ENCODE assay signal across 20 cellular contexts in genomic region chr5:1937590-1937989, GRCh38. TPM values are rescaled to one million over a fixed set of nuclear protein-coding genes. Genes with fewer than 3 reads are reported as not detected.
DNase-seq lines count a peak whose midpoint lies in the region; FAIRE-seq and TF ChIP-seq lines count a peak whose summit lies in the region.
"Had no signal": no experiment of that assay in that cellular context is flagged by ENCODE, and none has a peak within 500 bp of the region (broad histone marks: within the 10 kb centered on the region; RNA-seq: fewer than 3 reads in every experiment).

No MANE protein-coding gene starts in this region.

- peaks cover 20% of the 10 kb centered on the region for H3K4me1 Mint-ChIP-seq in MCF 10A (ENCODE audit: insufficient read depth, unreplicated experiment)
- no peaks in the 10 kb centered on the region for H3K4me1 Mint-ChIP-seq in activated T-helper 1 cell treated with anti-CD3 and anti-CD28 coated beads, Interleukin-12 subunit alpha, Interleukin-12 subunit beta, Interleukin-2, Interleukin-4 antibody, amounts not matched to agents 30 ng/mL and 10 ng/mL and 1 ng/mL, durations not matched to agents 14 hours and 24 hours and 36 hours (ENCODE audit: low read depth)
- H3K4me1 Mint-ChIP-seq: CD14-positive monocyte had no signal

- dilution Hi-C loops in mammary epithelial cell (cut with HindIII; ENCODE audit: low sequenced_read_pairs) (no loop called here), keratinocyte (cut with MboI; ENCODE audit: extremely low pct_ligation_motif_present, low sequenced_read_pairs) (no loop called here)

- H3K36me3 ChIP-seq in mammary epithelial cell (ENCODE audit: insufficient read depth, low read length) (no peaks in the 10 kb centered on the region), keratinocyte (ENCODE audit: control insufficient read depth in 2 of 2, extremely low read depth in 1 of 2, insufficient read depth in 2 of 2, low read length in 2 of 2) (no peaks in the 10 kb centered on the region)

- WGBS in mammary epithelial cell (ENCODE audit: low coverage, missing lambda C conversion rate), result 83% methylated on average over 10 of the region's 12 CpGs

- no peaks in the 10 kb centered on the region for H3K27me3 Mint-ChIP-seq in MCF 10A (ENCODE audit: insufficient read depth, unreplicated experiment)
- peaks cover 7% of the 10 kb centered on the region for H3K27me3 Mint-ChIP-seq in activated T-helper 1 cell treated with anti-CD3 and anti-CD28 coated beads, Interleukin-12 subunit alpha, Interleukin-12 subunit beta, Interleukin-2, Interleukin-4 antibody, amounts not matched to agents 30 ng/mL and 10 ng/mL and 1 ng/mL, durations not matched to agents 14 hours and 24 hours and 36 hours (ENCODE audit: insufficient read depth)

- no peak for DNase-seq in mammary epithelial cell
- no peak for DNase-seq in MCF 10A (ENCODE audit: unreplicated experiment)
- peak; percentile 41 to 68 for DNase-seq in SHP77 (lab: John Stamatoyannopoulos, UW)
- no peak for DNase-seq in keratinocyte (ENCODE audit: low read depth, low spot score)
- no peak for DNase-seq in activated T-helper 1 cell treated with anti-CD3 and anti-CD28 coated beads, Interleukin-12 subunit alpha, Interleukin-12 subunit beta, Interleukin-2, Interleukin-4 antibody, amounts not matched to agents 30 ng/mL and 10 ng/mL and 1 ng/mL, durations not matched to agents 14 hours and 24 hours and 36 hours (ENCODE audit: low spot score)
- DNase-seq in occipital lobe (lab: John Stamatoyannopoulos, UW), result no peak
- no peak for DNase-seq in DMS153 treated with DMSO at 0.1 percent for 48 hours (lab: John Stamatoyannopoulos, UW; ENCODE audit: unreplicated experiment)
- DNase-seq in NCI-H2196 treated with DMSO at 0.1 percent for 48 hours (lab: John Stamatoyannopoulos, UW; ENCODE audit: unreplicated experiment), result no peak
- DNase-seq: CD8-positive, alpha-beta T cell; GM23248; H7 had no signal

- H3K9me1 ChIP-seq in keratinocyte (ENCODE audit: control insufficient read depth, extremely low read depth, insufficient read depth, low read length), result no peaks in the 10 kb centered on the region

- POLR2A ChIA-PET in MCF 10A (lab: Yijun Ruan, JAX), result interaction anchor here (0.6 to 5.0 kb wide), 7 partner anchors 11 to 214 kb away, joined by 3 to 59 read pairs (median 4); no protein-coding TSS in a partner anchor

- H3K79me2 ChIP-seq in mammary epithelial cell (ENCODE audit: insufficient read depth, low read length) (peaks cover 19% of the 10 kb centered on the region), keratinocyte (ENCODE audit: control insufficient read depth, insufficient read depth, low read length) (no peaks in the 10 kb centered on the region)

- peaks cover 39% of the 10 kb centered on the region for H3K4me1 ChIP-seq in mammary epithelial cell (ENCODE audit: insufficient read depth, low read length)
- H3K4me1 ChIP-seq in keratinocyte (ENCODE audit: control insufficient read depth, extremely low read depth, insufficient read depth, low read length), result peaks cover 23% of the 10 kb centered on the region

- CTCF ChIA-PET in mammary epithelial cell (lab: Charles Lee; ENCODE audit: low non-redundant PET) (no interaction called here), MCF 10A (lab: Yijun Ruan, JAX) (no interaction called here)

- peaks cover 18% of the 10 kb centered on the region for H3K36me3 Mint-ChIP-seq in MCF 10A (ENCODE audit: insufficient read depth, unreplicated experiment)
- H3K36me3 Mint-ChIP-seq in activated T-helper 1 cell treated with anti-CD3 and anti-CD28 coated beads, Interleukin-12 subunit alpha, Interleukin-12 subunit beta, Interleukin-2, Interleukin-4 antibody, amounts not matched to agents 30 ng/mL and 10 ng/mL and 1 ng/mL, durations not matched to agents 14 hours and 24 hours and 36 hours (ENCODE audit: low read depth), result no peaks in the 10 kb centered on the region
- H3K36me3 Mint-ChIP-seq: CD14-positive monocyte; CD8-positive, alpha-beta T cell; IgD-negative memory B cell had no signal

- H3K9me3 ChIP-seq in mammary epithelial cell (replicated peaks; ENCODE audit: insufficient read depth, low read length), result no peaks in the 10 kb centered on the region
- peaks cover 1% of the 10 kb centered on the region for H3K9me3 ChIP-seq in keratinocyte (ENCODE audit: control insufficient read depth, low read depth, low read length)

- no peaks in the 10 kb centered on the region for H3K27me3 ChIP-seq in mammary epithelial cell (ENCODE audit: insufficient read depth, low read length)
- H3K27me3 ChIP-seq in keratinocyte (ENCODE audit: control insufficient read depth, extremely low read depth, insufficient read depth, low read length), result no peaks in the 10 kb centered on the region

- H3K4me2 ChIP-seq in mammary epithelial cell (ENCODE audit: insufficient read depth, low read depth, low read length) (no peak overlapping the region), keratinocyte (ENCODE audit: control insufficient read depth, extremely low read depth, insufficient read depth, low read depth, low read length) (peak overlapping the region; percentile 79)

- no peaks in the 10 kb centered on the region for H3K9me3 Mint-ChIP-seq in MCF 10A (ENCODE audit: unreplicated experiment)
- no peaks in the 10 kb centered on the region for H3K9me3 Mint-ChIP-seq in activated T-helper 1 cell treated with anti-CD3 and anti-CD28 coated beads, Interleukin-12 subunit alpha, Interleukin-12 subunit beta, Interleukin-2, Interleukin-4 antibody, amounts not matched to agents 30 ng/mL and 10 ng/mL and 1 ng/mL, durations not matched to agents 14 hours and 24 hours and 36 hours
- H3K9me3 Mint-ChIP-seq: CD8-positive, alpha-beta T cell had no signal

- H3K4me3 Mint-ChIP-seq in MCF 10A (ENCODE audit: unreplicated experiment), result no peak overlapping the region
- H3K4me3 Mint-ChIP-seq in activated T-helper 1 cell treated with anti-CD3 and anti-CD28 coated beads, Interleukin-12 subunit alpha, Interleukin-12 subunit beta, Interleukin-2, Interleukin-4 antibody, amounts not matched to agents 30 ng/mL and 10 ng/mL and 1 ng/mL, durations not matched to agents 14 hours and 24 hours and 36 hours, result no peak overlapping the region
- H3K4me3 Mint-ChIP-seq: CD14-positive monocyte; CD8-positive, alpha-beta T cell; IgD-negative memory B cell had no signal

- intact Hi-C loops in mammary epithelial cell (cut with micrococcal nuclease), result loop anchor here (1.0 to 2.0 kb wide), 2 partner anchors 35 to 134 kb away; no protein-coding TSS in a partner anchor
- intact Hi-C loops in MCF 10A (cut with micrococcal nuclease), result loop anchor here (10.0 kb wide), 1 partner anchor 97 kb away; no protein-coding TSS in a partner anchor
- intact Hi-C loops in activated T-helper 1 cell treated with anti-CD3 and anti-CD28 coated beads, Interleukin-12 subunit alpha, Interleukin-12 subunit beta, Interleukin-2, Interleukin-4 antibody, amounts not matched to agents 30 ng/mL and 10 ng/mL and 1 ng/mL, durations not matched to agents 14 hours and 24 hours and 36 hours (cut with micrococcal nuclease), result no loop called here

- TF ChIP-seq CTCF in mammary epithelial cell (conservative IDR thresholded peaks at IDR 0.05 in 1 of 2, IDR thresholded peaks at IDR 0.05 in 1 of 2; ENCODE audit: extremely low read depth in 1 of 2, insufficient read depth in 1 of 2, low read depth in 1 of 2, low read length in 2 of 2), result no peak
- TF ChIP-seq CTCF in MCF 10A (IDR thresholded peaks at IDR 0.05; ENCODE audit: unreplicated experiment), result no peak
- no peak for TF ChIP-seq CTCF in keratinocyte (optimal IDR thresholded peaks at IDR 0.05 in 1 of 3, IDR thresholded peaks at IDR 0.05 in 1 of 3, conservative IDR thresholded peaks at IDR 0.05 in 1 of 3; ENCODE audit: extremely low read depth in 1 of 3, insufficient read depth in 2 of 3, low read length in 3 of 3)

- in situ Hi-C loops in mammary epithelial cell (cut with MboI; ENCODE audit: low sequenced_read_pairs in 2 of 2), result no loop called here

- no TSS peak for BruUV-seq in mammary epithelial cell (replicated peaks; lab: Mats Ljungman, UMichigan)
- BruUV-seq in MCF 10A (replicated peaks; lab: Mats Ljungman, UMichigan), result no TSS peak

- no peaks in the 10 kb centered on the region for H4K20me1 ChIP-seq in mammary epithelial cell (ENCODE audit: insufficient read depth, low read length)
- no peaks in the 10 kb centered on the region for H4K20me1 ChIP-seq in keratinocyte (ENCODE audit: control insufficient read depth, extremely low read depth, insufficient read depth, low read length)

- H3K27ac ChIP-seq in mammary epithelial cell (ENCODE audit: insufficient read depth, low read depth, low read length) (peak overlapping the region; percentile 91), keratinocyte (ENCODE audit: control insufficient read depth, insufficient read depth, low read length) (peak overlapping the region; percentile 60)
- H3K27ac ChIP-seq: 22Rv1, GM23248 had no signal

- no peak overlapping the region for H3K4me3 ChIP-seq in mammary epithelial cell (replicated peaks in 1 of 3; ENCODE audit: insufficient read depth in 1 of 3, low read depth in 2 of 3, low read length in 3 of 3)
- no peak overlapping the region for H3K4me3 ChIP-seq in keratinocyte (ENCODE audit: control insufficient read depth in 2 of 3, extremely low read depth in 1 of 3, insufficient read depth in 2 of 3, low read depth in 1 of 3, low read length in 3 of 3)
- H3K4me3 ChIP-seq: GM12878, GM23248 had no signal

- no peak overlapping the region for H3K27ac Mint-ChIP-seq in MCF 10A (ENCODE audit: low read depth, unreplicated experiment)
- H3K27ac Mint-ChIP-seq in activated T-helper 1 cell treated with anti-CD3 and anti-CD28 coated beads, Interleukin-12 subunit alpha, Interleukin-12 subunit beta, Interleukin-2, Interleukin-4 antibody, amounts not matched to agents 30 ng/mL and 10 ng/mL and 1 ng/mL, durations not matched to agents 14 hours and 24 hours and 36 hours, result no peak overlapping the region
- H3K27ac Mint-ChIP-seq: CD14-positive monocyte; CD8-positive, alpha-beta T cell; IgD-negative memory B cell had no signal

- H3K9ac ChIP-seq in mammary epithelial cell (ENCODE audit: insufficient read depth, low read length) (peak overlapping the region; percentile 83), keratinocyte (ENCODE audit: control insufficient read depth, extremely low read depth, insufficient read depth, low read length) (peak overlapping the region; percentile 71)
- H3K9ac ChIP-seq: GM23248 had no signal

- no peak overlapping the region for H2AFZ ChIP-seq in mammary epithelial cell (ENCODE audit: low read depth, low read length)
- no peak overlapping the region for H2AFZ ChIP-seq in keratinocyte (ENCODE audit: control insufficient read depth, low read length)
- H2AFZ ChIP-seq: GM23248 had no signal

- no peak for FAIRE-seq in keratinocyte (lab: Jason Lieb, UNC)
- FAIRE-seq: GM12878, GM18507 had no signal

RNA-seq across cellular contexts. Expression of gene IRX4, which starts 54.9 kb away (rescaled TPM):
- total RNA-seq in mammary epithelial cell, result 10 to 100 TPM; 40.3 to 54.9 TPM
- 20.4 TPM for polyA plus RNA-seq in mammary epithelial cell
- 7.4 TPM for polyA minus RNA-seq in mammary epithelial cell
- 41.2 and 44.7 TPM in 2 replicates for total RNA-seq in MCF 10A (2022)
- 14.6 to 34.2 TPM (median 18.2 TPM) in 3 replicates for polyA plus RNA-seq in keratinocyte
- polyA plus RNA-seq in keratinocyte (2011; ENCODE audit: low read depth), result 13.6 TPM
- polyA plus RNA-seq in keratinocyte (2011; cell fraction: cytosol; rRNA removed), result 6.5 and 16.3 TPM in 2 replicates
- 34.8 and 47.6 TPM in 2 replicates for polyA plus RNA-seq in keratinocyte (2011; cell fraction: nucleus; rRNA removed)
- 15.4 and 29.7 TPM in 2 replicates for polyA plus RNA-seq in keratinocyte (2012; ENCODE audit: low replicate concordance)
- 5.0 to 16.1 TPM (median 7.4 TPM) in 3 replicates for polyA minus RNA-seq in keratinocyte
- polyA minus RNA-seq in keratinocyte (2011; cell fraction: cytosol; rRNA and poly(A)+ RNA removed), result 43.7 TPM
- polyA minus RNA-seq in keratinocyte (2011; cell fraction: nucleus; rRNA and poly(A)+ RNA removed), result 22.8 and 27.1 TPM in 2 replicates
- not detected in 2 replicates for total RNA-seq in activated T-helper 1 cell treated with anti-CD3 and anti-CD28 coated beads, Interleukin-12 subunit alpha, Interleukin-12 subunit beta, Interleukin-2, Interleukin-4 antibody, amounts not matched to agents 30 ng/mL and 10 ng/mL and 1 ng/mL, durations not matched to agents 14 hours and 24 hours and 36 hours
- not detected for total RNA-seq in occipital lobe
- total RNA-seq: A673; CD8-positive, alpha-beta T cell; G401; GM12878; GM23248; HT1080 had no signal
- polyA plus RNA-seq: BJ, CD14-positive monocyte, GM12878, GM23248, IgD-negative memory B cell had no signal

Comparison
In these comparisons a context has a peak if more than half of its experiments do, and no peak if none do; other contexts are left out.
1. DNase-seq: peak in SHP77 (2 of 2); none in mammary epithelial cell (single experiment), MCF 10A (single experiment), keratinocyte (single experiment), activated T-helper 1 cell treated with anti-CD3 and anti-CD28 coated beads, Interleukin-12 subunit alpha, Interleukin-12 subunit beta, Interleukin-2, Interleukin-4 antibody, amounts not matched to agents 30 ng/mL and 10 ng/mL and 1 ng/mL, durations not matched to agents 14 hours and 24 hours and 36 hours (single experiment), occipital lobe (single experiment), DMS153 treated with DMSO at 0.1 percent for 48 hours (single experiment) and NCI-H2196 treated with DMSO at 0.1 percent for 48 hours (single experiment).
2. RNA of gene IRX4, which starts 54.9 kb away (total RNA-seq): 40.3 to 54.9 TPM in mammary epithelial cell and 41.2 to 44.7 TPM in MCF 10A; not detected in activated T-helper 1 cell treated with anti-CD3 and anti-CD28 coated beads, Interleukin-12 subunit alpha, Interleukin-12 subunit beta, Interleukin-2, Interleukin-4 antibody, amounts not matched to agents 30 ng/mL and 10 ng/mL and 1 ng/mL, durations not matched to agents 14 hours and 24 hours and 36 hours and not detected in occipital lobe (single experiment); every median in the first group is over 10 times any median in the second.